Comparison of ENCODE assay signal across 11 cellular contexts in genomic region chr11:63608353-63609345, GRCh38. TPM values are rescaled to one million over a fixed set of nuclear protein-coding genes. Genes with fewer than 3 reads are reported as not detected.
DNase-seq lines count a peak whose midpoint lies in the region; FAIRE-seq and TF ChIP-seq lines count a peak whose summit lies in the region.
"Had no signal": no experiment of that assay in that cellular context is flagged by ENCODE, and none has a peak within 500 bp of the region (broad histone marks: within the 10 kb centered on the region; RNA-seq: fewer than 3 reads in every experiment).

No MANE protein-coding gene starts in this region.

- H3K23me2 ChIP-seq in H1 (ENCODE audit: low read depth, low read length) = peaks cover 4% of the 10 kb centered on the region; the same call in 1 of the 2 replicates

- H3K27ac Mint-ChIP-seq in osteocyte (ENCODE audit: unreplicated experiment) (peak overlapping the region; percentile 80), neural progenitor cell (no peak overlapping the region)
- H3K27ac Mint-ChIP-seq: activated CD4-positive, alpha-beta memory T cell treated with anti-CD3 and anti-CD28 coated beads, Interleukin-2, amount 10 ng/mL, durations not matched to agents 7 days and 5 days had no signal

- no peak for TF ChIP-seq CTCF in PC-9 (conservative IDR thresholded peaks at IDR 0.05)
- no peak for TF ChIP-seq CTCF in H1 (IDR thresholded peaks at IDR 0.05; ENCODE audit: control extremely low read depth in 1 of 3, insufficient read depth in 1 of 3, low read depth in 1 of 3, low read length in 3 of 3)
- TF ChIP-seq CTCF in osteocyte (IDR thresholded peaks at IDR 0.05) = no peak
- no peak for TF ChIP-seq CTCF in neural progenitor cell (IDR thresholded peaks at IDR 0.05)
- TF ChIP-seq CTCF in esophagus squamous epithelium (IDR thresholded peaks at IDR 0.05) = no peak

- no peak for TF ChIP-seq RAD21 in H1 (IDR thresholded peaks at IDR 0.05 in 1 of 2, conservative IDR thresholded peaks at IDR 0.05 in 1 of 2; ENCODE audit: low read depth in 2 of 2, low read length in 2 of 2)

- H3K4me1 ChIP-seq in PC-9 (replicated peaks; ENCODE audit: insufficient read depth) = peaks cover 64% of the 10 kb centered on the region
- H3K4me1 ChIP-seq in H1 (replicated peaks in 1 of 4; ENCODE audit: control insufficient read depth in 3 of 4, insufficient read depth in 4 of 4, low read length in 3 of 4) = peaks cover 12 to 31% (median 15%) of the 10 kb centered on the region in 4 experiments
- H3K4me1 ChIP-seq in neural progenitor cell = peaks cover 17% of the 10 kb centered on the region
- H3K4me1 ChIP-seq in esophagus squamous epithelium = peaks cover under 1 to 43% (median 18%) of the 10 kb centered on the region in 3 donors

- peak overlapping the region; percentile 71 for H4K91ac ChIP-seq in H1 (replicated peaks; ENCODE audit: insufficient read length, low read length)

- H3K4me2 ChIP-seq in PC-9 (peak overlapping the region; percentile 79), H1 (ENCODE audit: insufficient read depth in 1 of 2, low read depth in 2 of 2, low read length in 2 of 2) (no peak overlapping the region), neural progenitor cell (no peak overlapping the region)

- no peak overlapping the region for H4K5ac ChIP-seq in H1 (ENCODE audit: insufficient read length, low read depth, low read length)

- no peak overlapping the region for H3K23ac ChIP-seq in H1 (ENCODE audit: insufficient read length)

- H2AK5ac ChIP-seq in H1 (ENCODE audit: low read depth, low read length) = peak overlapping the region; percentile 69; the same call in 1 of the 2 replicates

- 86% methylated on average over 11 of the region's 11 CpGs; no CpG with 5 or more reads in 1 of the 2 experiments for WGBS in H1 (ENCODE audit: extremely low coverage in 1 of 2, insufficient coverage in 1 of 2, insufficient read length in 1 of 2, insufficient replicate concordance in 2 of 2, low coverage in 1 of 2, low lambda C conversion rate in 2 of 2, missing lambda C conversion rate in 1 of 2), 2 experiments
- WGBS in esophagus squamous epithelium, 2 donors = 78 to 82% methylated on average over 11 of the region's 11 CpGs

- H3K9ac ChIP-seq in H1 (replicated peaks in 1 of 4; ENCODE audit: extremely low read depth in 1 of 4, low read depth in 3 of 4, low read length in 3 of 4) = no peak overlapping the region
- H3K9ac ChIP-seq in neural progenitor cell = no peak overlapping the region

- TF ChIP-seq POLR2A in H1 (IDR thresholded peaks at IDR 0.05; ENCODE audit: control extremely low read depth in 1 of 2, low read depth in 2 of 2, low read length in 2 of 2) = no peak
- TF ChIP-seq POLR2A in esophagus squamous epithelium (IDR thresholded peaks at IDR 0.05) = no peak

- peak overlapping the region; percentile 52; the same call in 1 of the 2 replicates for H2BK5ac ChIP-seq in H1 (ENCODE audit: low read depth, low read length)

- H3K79me1 ChIP-seq in H1 (ENCODE audit: low read depth, low read length) = peaks cover 16% of the 10 kb centered on the region; the same call in 1 of the 2 replicates

- no peaks in the 10 kb centered on the region for H3K36me3 ChIP-seq in PC-9 (ENCODE audit: low read depth)
- no peaks in the 10 kb centered on the region for H3K36me3 ChIP-seq in H1 (ENCODE audit: control insufficient read depth in 2 of 4, insufficient read depth in 4 of 4, low read length in 3 of 4)
- H3K36me3 ChIP-seq in neural progenitor cell = no peaks in the 10 kb centered on the region
- no peaks in the 10 kb centered on the region for H3K36me3 ChIP-seq in esophagus squamous epithelium

- H3K56ac ChIP-seq in H1 (replicated peaks; ENCODE audit: insufficient read length, low read depth, low read length) = no peak overlapping the region

- peak overlapping the region; percentile 89 for H3K27ac ChIP-seq in PC-9
- no peak overlapping the region for H3K27ac ChIP-seq in H1 (ENCODE audit: low read depth, low read length)
- H3K27ac ChIP-seq in neural progenitor cell = no peak overlapping the region
- no peak overlapping the region for H3K27ac ChIP-seq in esophagus squamous epithelium

- CTCF ChIA-PET in PC-9 (lab: Charles Lee) = interaction anchor here (0.6 to 0.7 kb wide), 2 partner anchors 44 to 685 kb away, joined by 4 to 6 read pairs; no protein-coding TSS in a partner anchor
- CTCF ChIA-PET in H1 (lab: Charles Lee; ENCODE audit: partially characterized antibody) = interaction anchor here (1.0 to 4.3 kb wide), 4 partner anchors 20 to 130 kb away, joined by 3 to 16 read pairs (median 8); no protein-coding TSS in a partner anchor

- peaks cover 55% of the 10 kb centered on the region for H3K4me1 Mint-ChIP-seq in osteocyte (ENCODE audit: unreplicated experiment)
- peaks cover 29% of the 10 kb centered on the region for H3K4me1 Mint-ChIP-seq in neural progenitor cell

- H3K18ac ChIP-seq in H1 (ENCODE audit: extremely low read depth, low read length) = no peak overlapping the region

- DNase-seq in AG08396 (ENCODE audit: low spot score) (peak; percentile 36), PC-9 (peak; percentile 70 to 92), H1 (ENCODE audit: low read depth in 1 of 2, low spot score in 2 of 2) (no peak), osteocyte (ENCODE audit: extremely low spot score, unreplicated experiment) (peak; percentile 48), neural progenitor cell (ENCODE audit: low spot score) (no peak), NCI-H526 (lab: John Stamatoyannopoulos, UW) (no peak), NCI-H2107 treated with DMSO at 0.1 percent for 48 hours (lab: John Stamatoyannopoulos, UW; ENCODE audit: unreplicated experiment) (no peak), esophagus squamous epithelium (lab: John Stamatoyannopoulos, UW) (no peak)
- DNase-seq: activated CD4-positive, alpha-beta memory T cell treated with anti-CD3 and anti-CD28 coated beads, Interleukin-2, amount 10 ng/mL, durations not matched to agents 7 days and 5 days; KBM-7 had no signal

- intact Hi-C loops in PC-9 (cut with micrococcal nuclease; ENCODE audit: unreplicated experiment) (loop anchor here (1.0 to 5.0 kb wide), 3 partner anchors 27 to 64 kb away; partner anchors contain the start of gene ATL3), esophagus squamous epithelium (cut with DNase I) (no loop called here)

- H4K20me1 ChIP-seq in PC-9 (ENCODE audit: insufficient read depth) = no peaks in the 10 kb centered on the region
- H4K20me1 ChIP-seq in H1 (replicated peaks in 1 of 2; ENCODE audit: control insufficient read depth in 1 of 2, insufficient read depth in 2 of 2, low read length in 2 of 2) = no peaks in the 10 kb centered on the region
- no peaks in the 10 kb centered on the region for H4K20me1 ChIP-seq in neural progenitor cell (ENCODE audit: low read depth)

- H3K79me2 ChIP-seq in PC-9 (ENCODE audit: low read depth) (peaks cover 81% of the 10 kb centered on the region), H1 (ENCODE audit: control insufficient read depth in 1 of 2, insufficient read depth in 2 of 2, low read length in 2 of 2) (peaks cover 12 to 83% of the 10 kb centered on the region in 2 experiments), neural progenitor cell (ENCODE audit: low read depth) (no peaks in the 10 kb centered on the region)

- no peaks in the 10 kb centered on the region for H3K9me2 ChIP-seq in PC-9 (ENCODE audit: insufficient read depth)

- BruUV-seq in PC-9 (replicated peaks; lab: Mats Ljungman, UMichigan) = TSS peak; percentile 22

- H3K27me3 ChIP-seq in PC-9 (ENCODE audit: insufficient read depth, low read depth) = no peaks in the 10 kb centered on the region
- no peaks in the 10 kb centered on the region for H3K27me3 ChIP-seq in H1 (replicated peaks in 1 of 4; ENCODE audit: control insufficient read depth in 3 of 4, extremely low read depth in 1 of 4, insufficient read depth in 3 of 4, low read length in 3 of 4)
- peaks cover 26% of the 10 kb centered on the region for H3K27me3 ChIP-seq in neural progenitor cell
- H3K27me3 ChIP-seq in esophagus squamous epithelium = peaks cover 0 to 6% (median 0%) of the 10 kb centered on the region in 4 donors

- no peak overlapping the region for H4K8ac ChIP-seq in H1 (ENCODE audit: extremely low read depth, insufficient read depth, low read length)

- H3K4ac ChIP-seq in H1 (replicated peaks; ENCODE audit: insufficient read length, low read depth, low read length) = no peak overlapping the region

- H3K14ac ChIP-seq in H1 (ENCODE audit: insufficient read length) = no peak overlapping the region

- no peak overlapping the region for H2BK120ac ChIP-seq in H1 (replicated peaks; ENCODE audit: low read depth, low read length)

- H2BK20ac ChIP-seq in H1 (ENCODE audit: low read length) = no peak overlapping the region

- no peaks in the 10 kb centered on the region for H3K9me3 ChIP-seq in PC-9 (ENCODE audit: insufficient read depth, low read depth)
- H3K9me3 ChIP-seq in H1 (ENCODE audit: insufficient read depth in 2 of 2, low read depth in 1 of 2, low read length in 1 of 2) = no peaks in the 10 kb centered on the region
- H3K9me3 ChIP-seq in neural progenitor cell (ENCODE audit: low read depth) = no peaks in the 10 kb centered on the region
- no peaks in the 10 kb centered on the region for H3K9me3 ChIP-seq in esophagus squamous epithelium

- peaks cover 2% of the 10 kb centered on the region for H3K27me3 Mint-ChIP-seq in osteocyte (ENCODE audit: unreplicated experiment)
- peaks cover 25% of the 10 kb centered on the region for H3K27me3 Mint-ChIP-seq in neural progenitor cell (ENCODE audit: insufficient read depth, low read depth)

- POLR2A ChIA-PET in PC-9 (lab: Charles Lee; ENCODE audit: unreplicated experiment) = interaction anchor here (0.6 kb wide), 2 partner anchors 44 to 58 kb away, joined by 3 read pairs; no protein-coding TSS in a partner anchor
- POLR2A ChIA-PET in H1 (lab: Charles Lee; ENCODE audit: partially characterized antibody) = interaction anchor here (1.5 to 1.7 kb wide), 2 partner anchors 11 to 13 kb away, joined by 3 to 5 read pairs; no protein-coding TSS in a partner anchor

- TF ChIP-seq EP300 in H1 (IDR thresholded peaks at IDR 0.05; ENCODE audit: borderline replicate concordance in 1 of 2, low read depth in 2 of 2, low read length in 2 of 2) = no peak

- FAIRE-seq in H1 (lab: Jason Lieb, UNC) = no peak

- H3K9me3 Mint-ChIP-seq in osteocyte (ENCODE audit: unreplicated experiment) (no peaks in the 10 kb centered on the region), neural progenitor cell (no peaks in the 10 kb centered on the region)
- H3K9me3 Mint-ChIP-seq: activated CD4-positive, alpha-beta memory T cell treated with anti-CD3 and anti-CD28 coated beads, Interleukin-2, amount 10 ng/mL, durations not matched to agents 7 days and 5 days had no signal

- H2BK15ac ChIP-seq in H1 (ENCODE audit: low read length) = no peak overlapping the region; the same call in 1 of the 2 replicates

- H2AFZ ChIP-seq in PC-9 (no peak overlapping the region), H1 (ENCODE audit: low read length) (no peak overlapping the region), neural progenitor cell (replicated peaks) (no peak overlapping the region)

- H3F3A ChIP-seq in PC-9 (ENCODE audit: insufficient read depth, low read depth) (peaks cover 45% of the 10 kb centered on the region; the same call in 1 of the 2 replicates), neural progenitor cell (ENCODE audit: low read depth) (peaks cover 22% of the 10 kb centered on the region)

- H3K36me3 Mint-ChIP-seq in osteocyte (ENCODE audit: unreplicated experiment) = no peaks in the 10 kb centered on the region
- no peaks in the 10 kb centered on the region for H3K36me3 Mint-ChIP-seq in neural progenitor cell

- H3K4me3 ChIP-seq in PC-9 (peak overlapping the region; percentile 33; the same call in 1 of the 2 replicates), H1 (ENCODE audit: extremely low read depth in 1 of 4, insufficient read depth in 2 of 4, low read depth in 3 of 4, low read length in 4 of 4) (no peak overlapping the region), neural progenitor cell (no peak overlapping the region), esophagus squamous epithelium (no peak overlapping the region)

- no peak overlapping the region for H3K4me3 Mint-ChIP-seq in osteocyte (ENCODE audit: unreplicated experiment)
- H3K4me3 Mint-ChIP-seq in neural progenitor cell = no peak overlapping the region
- H3K4me3 Mint-ChIP-seq: activated CD4-positive, alpha-beta memory T cell treated with anti-CD3 and anti-CD28 coated beads, Interleukin-2, amount 10 ng/mL, durations not matched to agents 7 days and 5 days had no signal

- H2BK12ac ChIP-seq in H1 (ENCODE audit: low read depth, low read length) = no peak overlapping the region; the same call in none of the 2 replicates

RNA-seq across cellular contexts. Expression of gene PLAAT3, which starts 5.6 kb away (rescaled TPM):
- total RNA-seq in PC-9 (2021) (240 and 266 TPM in 2 replicates), osteocyte (19.0 and 20.0 TPM in 2 replicates), neural progenitor cell (ENCODE audit: low replicate concordance) (4.6 and 8.0 TPM in 2 replicates), esophagus squamous epithelium (10 to 100 TPM in 1 of 4 donors, 1 to 10 TPM in 2, under 1 TPM in 1; 0.57 to 15.4 (median 4.5) TPM)
- 109 and 117 TPM in 2 replicates for total RNA-seq in H1 (2021; fragmentation: NEBNext Ultra II Directional; extraction: Animal tissue kit (Norgen Biotek cat#: 25700))
- 170 and 190 TPM in 2 replicates for polyA plus RNA-seq in H1 (2011; rRNA removed)
- 183 TPM for polyA plus RNA-seq in H1 (2011; cell fraction: cytosol; rRNA removed)
- polyA plus RNA-seq in H1 (2011; cell fraction: nucleus; rRNA removed) = 136 TPM
- 113 to 153 TPM (median 133 TPM) in 4 replicates for polyA plus RNA-seq in H1 (2012, experiment 1 of 2)
- 50.1 TPM for polyA plus RNA-seq in H1 (2012, experiment 2 of 2)
- 82.7 TPM for polyA plus RNA-seq in H1 (2013, experiment 1 of 2)
- polyA plus RNA-seq in H1 (2013, experiment 2 of 2) = 87.6 TPM
- 117 and 161 TPM in 2 replicates for polyA minus RNA-seq in H1 (2011; rRNA and poly(A)+ RNA removed)
- 65.9 TPM for polyA minus RNA-seq in H1 (2011; cell fraction: cytosol; rRNA and poly(A)+ RNA removed)
- 49.6 TPM for polyA minus RNA-seq in H1 (2011; cell fraction: nucleus; rRNA and poly(A)+ RNA removed)

RNA-seq across cellular contexts. Expression of gene PLAAT2, which starts 45.5 kb away (rescaled TPM):
- total RNA-seq in PC-9 (2021) (8.8 and 13.6 TPM in 2 replicates), osteocyte (not detected in 2 replicates), neural progenitor cell (ENCODE audit: low replicate concordance) (not detected in 2 replicates), esophagus squamous epithelium (under 1 TPM in 1 of 4 donors, not detected in 3; 0.47 TPM)
- 0.61 TPM in 1 of 2 replicates, not detected in the other for total RNA-seq in H1 (2021; fragmentation: NEBNext Ultra II Directional; extraction: Animal tissue kit (Norgen Biotek cat#: 25700))
- polyA plus RNA-seq in H1 (2011; rRNA removed) = 0.39 and 0.42 TPM in 2 replicates
- polyA plus RNA-seq in H1 (2011; cell fraction: cytosol; rRNA removed) = 0.36 TPM
- 0.64 TPM for polyA plus RNA-seq in H1 (2011; cell fraction: nucleus; rRNA removed)
- polyA plus RNA-seq in H1 (2012, experiment 1 of 2) = 0.28 to 0.50 TPM in 2 of 4 replicates, not detected in the others
- polyA plus RNA-seq in H1 (2012, experiment 2 of 2) = not detected
- polyA plus RNA-seq in H1 (2013, experiment 1 of 2) = 0.10 TPM
- 0.26 TPM for polyA plus RNA-seq in H1 (2013, experiment 2 of 2)
- polyA minus RNA-seq in H1 (2011; rRNA and poly(A)+ RNA removed) = not detected in 2 replicates
- not detected for polyA minus RNA-seq in H1 (2011; cell fraction: cytosol; rRNA and poly(A)+ RNA removed)
- not detected for polyA minus RNA-seq in H1 (2011; cell fraction: nucleus; rRNA and poly(A)+ RNA removed)
- total RNA-seq: activated CD4-positive, alpha-beta memory T cell treated with anti-CD3 and anti-CD28 coated beads, Interleukin-2, amount 10 ng/mL, durations not matched to agents 7 days and 5 days; dermis microvascular lymphatic vessel endothelial cell had no signal

Comparison
In these comparisons a context has a peak if more than half of its experiments do, and no peak if none do; other contexts are left out.
1. DNase-seq: peak in AG08396 (single experiment), PC-9 (2 of 2) and osteocyte (single experiment); none in H1 (0 of 2), neural progenitor cell (single experiment), NCI-H526 (0 of 2), NCI-H2107 treated with DMSO at 0.1 percent for 48 hours (single experiment) and esophagus squamous epithelium (single experiment).